ENCODE assay signal across 7 cellular contexts in the genomic region with DNA sequence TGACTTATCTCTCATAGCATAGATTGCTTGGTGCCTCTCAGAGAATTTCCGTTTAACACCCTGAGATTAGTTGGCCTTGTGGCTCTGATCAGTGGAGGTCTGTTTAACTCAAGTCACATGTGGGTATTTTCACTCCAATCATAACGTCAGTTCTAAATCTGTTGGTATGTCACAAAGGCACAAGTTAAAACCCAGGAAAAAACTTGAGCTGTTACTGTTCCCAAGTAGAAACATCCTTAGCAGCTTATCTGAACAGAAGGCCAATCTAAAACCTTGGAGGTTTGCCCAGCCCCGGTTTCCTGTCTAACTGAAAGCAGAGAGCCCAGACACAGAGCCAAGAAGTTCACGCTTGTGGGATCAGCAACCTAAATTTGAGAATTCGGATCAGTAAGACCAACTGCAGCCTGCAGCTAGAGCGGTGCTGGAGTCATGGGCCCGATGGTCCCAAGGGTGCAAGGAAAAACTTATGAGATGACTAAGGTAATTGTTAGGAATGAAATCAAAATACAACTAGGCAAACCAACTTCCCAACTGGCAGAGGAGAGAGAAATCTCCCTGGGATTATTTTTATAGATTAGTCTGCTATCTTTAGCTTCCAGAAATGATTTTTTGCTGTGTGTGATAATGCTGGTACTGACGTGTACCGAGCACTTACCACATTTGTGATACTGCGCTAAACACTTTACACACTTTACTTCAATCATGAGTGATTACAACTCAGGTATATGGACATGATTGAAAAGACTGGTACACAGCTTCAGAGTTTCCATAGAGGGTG.
DNase-seq lines count a peak whose midpoint lies in the region; ATAC-seq and TF ChIP-seq lines count a peak whose summit lies in the region.

No MANE protein-coding gene starts in this region.

- H3K4me3 ChIP-seq in lower lobe of right lung, result no peak overlapping the region
- no peak overlapping the region for H3K4me3 ChIP-seq in uterus

- H3K27ac ChIP-seq in lower lobe of right lung, result peak overlapping the region; percentile 40
- peak overlapping the region; percentile 65 to 76 for H3K27ac ChIP-seq in uterus

- H3K4me1 ChIP-seq in lower lobe of right lung (peaks cover 43% of the 10 kb centered on the region), uterus (no peaks in the 10 kb centered on the region)

- DNase-seq in NCI-H1092 (lab: John Stamatoyannopoulos, UW), result peak; percentile 43
- DNase-seq in cerebellar nuclear complex (lab: John Stamatoyannopoulos, UW), result peak; percentile 40 to 80
- peak; percentile 64 for DNase-seq in lower lobe of right lung
- DNase-seq in uterus, result peak; percentile 85 to 91
- no peak for DNase-seq in activated effector memory CD4-positive, alpha-beta T cell treated with anti-CD3 and anti-CD28 coated beads, Interleukin-2, amount 50 U/mL, for 16 hours

- TF ChIP-seq CTCF in lower lobe of right lung (IDR thresholded peaks at IDR 0.05), result no peak
- TF ChIP-seq CTCF in uterus (IDR thresholded peaks at IDR 0.05), result no peak

- intact Hi-C loops in lower lobe of right lung (cut with DNase I), result no loop called here
- intact Hi-C loops in uterus (cut with DNase I; ENCODE audit: low total_unique reads), result no loop called here

- H3K36me3 ChIP-seq in lower lobe of right lung (no peaks in the 10 kb centered on the region), uterus (no peaks in the 10 kb centered on the region)

- H3K9me3 ChIP-seq in lower lobe of right lung, result no peaks in the 10 kb centered on the region
- no peaks in the 10 kb centered on the region for H3K9me3 ChIP-seq in uterus

- ATAC-seq in lower lobe of right lung, result peak; percentile 66 to 76
- no peak for ATAC-seq in GM21723 (IDR thresholded peaks at IDR 0.05; ENCODE audit: unreplicated experiment)
- no peak for ATAC-seq in GM21423 (IDR thresholded peaks at IDR 0.05; ENCODE audit: unreplicated experiment)

- TF ChIP-seq POLR2A in uterus (IDR thresholded peaks at IDR 0.05), result no peak

- H3K27me3 ChIP-seq in lower lobe of right lung (ENCODE audit: low read depth) (no peaks in the 10 kb centered on the region), uterus (no peaks in the 10 kb centered on the region)

Comparison
In these comparisons a context has a peak if more than half of its experiments do, and no peak if none do; other contexts are left out.
1. ATAC-seq: peak in lower lobe of right lung (2 of 2); none in GM21723 (single experiment) and GM21423 (single experiment).